Comparison of ENCODE assay signal across 8 cellular contexts in genomic region chr12:89162704-89163261, GRCh38.
DNase-seq lines count a peak whose midpoint lies in the region; ATAC-seq and TF ChIP-seq lines count a peak whose summit lies in the region.

No MANE protein-coding gene starts in this region.

- H3K36me3 ChIP-seq in heart left ventricle: no peaks in the 10 kb centered on the region

- H3K4me1 ChIP-seq in heart left ventricle: peaks cover 0 to 88% (median 22%) of the 10 kb centered on the region in 12 donors

- H3K4me3 Mint-ChIP-seq in activated T-helper 1 cell treated with anti-CD3 and anti-CD28 coated beads, Interleukin-12 subunit alpha, Interleukin-12 subunit beta, Interleukin-2, Interleukin-4 antibody, amounts not matched to agents 30 ng/mL and 10 ng/mL and 1 ng/mL, durations not matched to agents 14 hours and 24 hours and 36 hours: no peak overlapping the region

- no peak overlapping the region for H3K4me3 ChIP-seq in heart left ventricle

- peak overlapping the region; percentile 1 to 90 (median 64) for H3K27ac ChIP-seq in heart left ventricle

- H3K27ac Mint-ChIP-seq in activated T-helper 1 cell treated with anti-CD3 and anti-CD28 coated beads, Interleukin-12 subunit alpha, Interleukin-12 subunit beta, Interleukin-2, Interleukin-4 antibody, amounts not matched to agents 30 ng/mL and 10 ng/mL and 1 ng/mL, durations not matched to agents 14 hours and 24 hours and 36 hours: no peak overlapping the region

- no peak for TF ChIP-seq POLR2A in heart left ventricle (IDR thresholded peaks at IDR 0.05)

- TF ChIP-seq CTCF in GM10266 (IDR thresholded peaks at IDR 0.05; ENCODE audit: control insufficient read depth, insufficient read depth, low read depth, missing control alignments): no peak
- TF ChIP-seq CTCF in heart left ventricle (IDR thresholded peaks at IDR 0.05): no peak

- intact Hi-C loops in activated T-helper 1 cell treated with anti-CD3 and anti-CD28 coated beads, Interleukin-12 subunit alpha, Interleukin-12 subunit beta, Interleukin-2, Interleukin-4 antibody, amounts not matched to agents 30 ng/mL and 10 ng/mL and 1 ng/mL, durations not matched to agents 14 hours and 24 hours and 36 hours (cut with micrococcal nuclease): loop anchor here (1.0 to 5.0 kb wide), 18 partner anchors 19 to 864 kb away; partner anchors contain the start of genes DUSP6 and POC1B
- intact Hi-C loops in heart left ventricle (cut with DNase I): loop anchor here in 6 of 10 donors (5.0 to 10.0 kb wide), 5 partner anchors 75 to 190 kb away; partner anchors contain the start of gene DUSP6 (in 2 of the 6)

- H3K9me3 Mint-ChIP-seq in activated T-helper 1 cell treated with anti-CD3 and anti-CD28 coated beads, Interleukin-12 subunit alpha, Interleukin-12 subunit beta, Interleukin-2, Interleukin-4 antibody, amounts not matched to agents 30 ng/mL and 10 ng/mL and 1 ng/mL, durations not matched to agents 14 hours and 24 hours and 36 hours: peaks cover 4% of the 10 kb centered on the region

- no peaks in the 10 kb centered on the region for H3K9me3 ChIP-seq in heart left ventricle

- peaks cover 23% of the 10 kb centered on the region for H3K4me1 Mint-ChIP-seq in activated T-helper 1 cell treated with anti-CD3 and anti-CD28 coated beads, Interleukin-12 subunit alpha, Interleukin-12 subunit beta, Interleukin-2, Interleukin-4 antibody, amounts not matched to agents 30 ng/mL and 10 ng/mL and 1 ng/mL, durations not matched to agents 14 hours and 24 hours and 36 hours (ENCODE audit: low read depth)

- peaks cover 7% of the 10 kb centered on the region for H3K36me3 Mint-ChIP-seq in activated T-helper 1 cell treated with anti-CD3 and anti-CD28 coated beads, Interleukin-12 subunit alpha, Interleukin-12 subunit beta, Interleukin-2, Interleukin-4 antibody, amounts not matched to agents 30 ng/mL and 10 ng/mL and 1 ng/mL, durations not matched to agents 14 hours and 24 hours and 36 hours (ENCODE audit: low read depth)

- H3K27me3 ChIP-seq in heart left ventricle: no peaks in the 10 kb centered on the region

- 50 to 65% (median 65%) methylated on average over 1 of the region's 1 CpG for WGBS in heart left ventricle, 4 donors

- H3K27me3 Mint-ChIP-seq in activated T-helper 1 cell treated with anti-CD3 and anti-CD28 coated beads, Interleukin-12 subunit alpha, Interleukin-12 subunit beta, Interleukin-2, Interleukin-4 antibody, amounts not matched to agents 30 ng/mL and 10 ng/mL and 1 ng/mL, durations not matched to agents 14 hours and 24 hours and 36 hours (ENCODE audit: insufficient read depth): no peaks in the 10 kb centered on the region

- DNase-seq in GM10266 (ENCODE audit: extremely low spot score) (peak; percentile 5), NCI-H226 (peak; percentile 98), heart left ventricle (peak; percentile 42 to 73 (median 53)), NCI-H1436 (lab: John Stamatoyannopoulos, UW) (no peak)
- peak; percentile 59 for DNase-seq in activated T-helper 1 cell treated with anti-CD3 and anti-CD28 coated beads, Interleukin-12 subunit alpha, Interleukin-12 subunit beta, Interleukin-2, Interleukin-4 antibody, amounts not matched to agents 30 ng/mL and 10 ng/mL and 1 ng/mL, durations not matched to agents 14 hours and 24 hours and 36 hours (ENCODE audit: low spot score)
- DNase-seq in stimulated activated CD4-positive, alpha-beta T cell treated with anti-CD3 and anti-CD28 coated beads, Interleukin-12 subunit alpha, Interleukin-12 subunit beta, amount 100 ng/mL, for 4 hours: peak; percentile 48

- peak; percentile 51 to 91 (median 87) for ATAC-seq in heart left ventricle
- no peak for ATAC-seq in HG02973 (IDR thresholded peaks at IDR 0.05; ENCODE audit: unreplicated experiment)
- ATAC-seq in GM19452 (IDR thresholded peaks at IDR 0.05; ENCODE audit: unreplicated experiment): no peak

Comparison
In these comparisons a context has a peak if more than half of its experiments do, and no peak if none do; other contexts are left out.
1. ATAC-seq: peak in heart left ventricle (4 of 4); none in HG02973 (single experiment) and GM19452 (single experiment).